Comparison of ENCODE assay signal across 8 cellular contexts in genomic region chr11:119120639-119121007, GRCh38. TPM values are rescaled to one million over a fixed set of nuclear protein-coding genes. Genes with fewer than 3 reads are reported as not detected.
DNase-seq lines count a peak whose midpoint lies in the region; ATAC-seq and TF ChIP-seq lines count a peak whose summit lies in the region.

No MANE protein-coding gene starts in this region.

- H4K91ac ChIP-seq in mesenchymal stem cell (ENCODE audit: low read length): no peak overlapping the region

- no peak for TF ChIP-seq CTCF in body of pancreas (IDR thresholded peaks at IDR 0.05)

- H3K14ac ChIP-seq in mesenchymal stem cell (ENCODE audit: low read length in 2 of 2): no peak overlapping the region

- H3K4me3 ChIP-seq in body of pancreas (no peak overlapping the region), mesenchymal stem cell (ENCODE audit: insufficient read depth in 1 of 2, low read depth in 1 of 2, low read length in 2 of 2) (peak overlapping the region in 1 of 2 experiments; percentile 96)

- H3K4me1 ChIP-seq in body of pancreas: peaks cover 26% of the 10 kb centered on the region
- H3K4me1 ChIP-seq in mesenchymal stem cell (ENCODE audit: control insufficient read depth, insufficient read depth, low read depth, low read length): peaks cover 4% of the 10 kb centered on the region

- no peak overlapping the region for H2BK12ac ChIP-seq in mesenchymal stem cell (ENCODE audit: low read length in 2 of 2)

- H4K8ac ChIP-seq in mesenchymal stem cell (ENCODE audit: low read length): peak overlapping the region; percentile 92

- no peak overlapping the region for H2AFZ ChIP-seq in mesenchymal stem cell (ENCODE audit: low read depth, low read length)

- no peak for TF ChIP-seq POLR2A in body of pancreas (IDR thresholded peaks at IDR 0.05)

- H3K4ac ChIP-seq in mesenchymal stem cell (ENCODE audit: low read depth in 1 of 2, low read length in 2 of 2): no peak overlapping the region

- H3K27me3 ChIP-seq in body of pancreas (no peaks in the 10 kb centered on the region), mesenchymal stem cell (ENCODE audit: control insufficient read depth in 1 of 2, insufficient read depth in 1 of 2, low read length in 2 of 2) (no peaks in the 10 kb centered on the region)

- H3K9me3 ChIP-seq in body of pancreas (no peaks in the 10 kb centered on the region), mesenchymal stem cell (ENCODE audit: control insufficient read depth, low read length) (no peaks in the 10 kb centered on the region)

- H3K23ac ChIP-seq in mesenchymal stem cell (ENCODE audit: low read length in 2 of 2): no peak overlapping the region

- H3K36me3 ChIP-seq in body of pancreas (replicated peaks in 1 of 2; ENCODE audit: insufficient read depth in 1 of 2, low read depth in 2 of 2) (no peaks in the 10 kb centered on the region), mesenchymal stem cell (ENCODE audit: control insufficient read depth in 1 of 2, insufficient read depth in 2 of 2, low read depth in 1 of 2, low read length in 2 of 2) (peaks cover 26 to 38% of the 10 kb centered on the region in 2 experiments)

- peak; percentile 34 for DNase-seq in EL
- peak; percentile 82 for DNase-seq in NCI-H146 (lab: John Stamatoyannopoulos, UW)
- DNase-seq in body of pancreas: no peak
- DNase-seq in mesenchymal stem cell: no peak
- DNase-seq in SK-N-DZ (ENCODE audit: low spot score): no peak
- DNase-seq in activated CD4-positive, CD25-positive, alpha-beta regulatory T cell (lab: John Stamatoyannopoulos, UW): no peak

- WGBS in body of pancreas, 2 donors: 12% methylated on average over 5 of the region's 5 CpGs
- WGBS in mesenchymal stem cell: 56% methylated on average over 5 of the region's 5 CpGs

- peaks cover 13% of the 10 kb centered on the region for H3K79me1 ChIP-seq in mesenchymal stem cell (replicated peaks; ENCODE audit: low read length, poor library complexity, severe bottlenecking)

- intact Hi-C loops in body of pancreas (cut with DNase I): no loop called here

- H2BK120ac ChIP-seq in mesenchymal stem cell (ENCODE audit: low read depth, low read length): no peak overlapping the region

- H3K9ac ChIP-seq in mesenchymal stem cell (ENCODE audit: low read length): peak overlapping the region; percentile 95

- ATAC-seq in body of pancreas (no peak), GM18907 (IDR thresholded peaks at IDR 0.05; ENCODE audit: unreplicated experiment) (no peak), GM21390 (IDR thresholded peaks at IDR 0.05; ENCODE audit: unreplicated experiment) (no peak)

- peak overlapping the region; percentile 16 to 73 (median 64) for H3K27ac ChIP-seq in body of pancreas
- peak overlapping the region; percentile 38 for H3K27ac ChIP-seq in mesenchymal stem cell (ENCODE audit: low read length, poor library complexity, severe bottlenecking)

- H2BK5ac ChIP-seq in mesenchymal stem cell (ENCODE audit: low read depth, low read length, poor library complexity, severe bottlenecking): no peak overlapping the region

- H2BK15ac ChIP-seq in mesenchymal stem cell (ENCODE audit: low read depth, poor library complexity, severe bottlenecking): no peak overlapping the region

- H2AK5ac ChIP-seq in mesenchymal stem cell (ENCODE audit: low read length, severe bottlenecking): no peak overlapping the region

- H3K18ac ChIP-seq in mesenchymal stem cell (ENCODE audit: low read depth in 1 of 2, low read length in 2 of 2): no peak overlapping the region

- peak overlapping the region; percentile 69 for H3K4me2 ChIP-seq in mesenchymal stem cell (ENCODE audit: low read length, poor library complexity, severe bottlenecking)

RNA-seq across cellular contexts. Expression of gene HINFP, which starts 0.8 kb away (rescaled TPM):
- total RNA-seq in body of pancreas: 10 to 100 TPM; 11.9 to 28.3 TPM
- polyA plus RNA-seq in mesenchymal stem cell (2013, experiment 1 of 2): 13.5 TPM
- 13.2 TPM for polyA plus RNA-seq in mesenchymal stem cell (2013, experiment 2 of 2)
- polyA plus RNA-seq in SK-N-DZ (2014; cell fraction: cytosol; rRNA removed): 13.8 and 17.9 TPM in 2 replicates
- 27.4 and 57.6 TPM in 2 replicates for polyA plus RNA-seq in SK-N-DZ (2014; cell fraction: nucleus; rRNA removed)

RNA-seq across cellular contexts. Expression of gene C2CD2L, which starts 13.5 kb away (rescaled TPM):
- 10 to 100 TPM in 1 of 2 donors, 1 to 10 TPM in 1; 5.4 to 20.8 TPM for total RNA-seq in body of pancreas
- polyA plus RNA-seq in mesenchymal stem cell (2013, experiment 1 of 2): 7.7 TPM
- 7.4 TPM for polyA plus RNA-seq in mesenchymal stem cell (2013, experiment 2 of 2)
- polyA plus RNA-seq in SK-N-DZ (2014; cell fraction: cytosol; rRNA removed): 5.5 and 7.5 TPM in 2 replicates
- 9.9 and 12.1 TPM in 2 replicates for polyA plus RNA-seq in SK-N-DZ (2014; cell fraction: nucleus; rRNA removed)

RNA-seq across cellular contexts. Expression of gene DPAGT1, which starts 19.0 kb away (rescaled TPM):
- 10 to 100 TPM; 26.7 to 62.6 TPM for total RNA-seq in body of pancreas
- 42.7 TPM for polyA plus RNA-seq in mesenchymal stem cell (2013, experiment 1 of 2)
- 37.9 TPM for polyA plus RNA-seq in mesenchymal stem cell (2013, experiment 2 of 2)
- polyA plus RNA-seq in SK-N-DZ (2014; cell fraction: cytosol; rRNA removed): 27.9 and 36.1 TPM in 2 replicates
- 65.7 and 103 TPM in 2 replicates for polyA plus RNA-seq in SK-N-DZ (2014; cell fraction: nucleus; rRNA removed)

RNA-seq across cellular contexts. Expression of gene ABCG4, which starts 28.2 kb away (rescaled TPM):
- under 1 TPM in 1 of 2 donors, not detected in 1; 0.33 TPM for total RNA-seq in body of pancreas
- polyA plus RNA-seq in mesenchymal stem cell (2013, experiment 1 of 2): 0.37 TPM
- polyA plus RNA-seq in mesenchymal stem cell (2013, experiment 2 of 2): 0.23 TPM
- polyA plus RNA-seq in SK-N-DZ (2014; cell fraction: cytosol; rRNA removed): 0.52 and 0.90 TPM in 2 replicates
- polyA plus RNA-seq in SK-N-DZ (2014; cell fraction: nucleus; rRNA removed): 2.7 and 5.3 TPM in 2 replicates

RNA-seq across cellular contexts. Expression of gene HMBS, which starts 35.9 kb away (rescaled TPM):
- total RNA-seq in body of pancreas: 10 to 100 TPM in 1 of 2 donors, 1 to 10 TPM in 1; 7.6 to 16.1 TPM
- 20.1 TPM for polyA plus RNA-seq in mesenchymal stem cell (2013, experiment 1 of 2)
- polyA plus RNA-seq in mesenchymal stem cell (2013, experiment 2 of 2): 19.2 TPM
- polyA plus RNA-seq in SK-N-DZ (2014; cell fraction: cytosol; rRNA removed): 4.3 and 8.1 TPM in 2 replicates
- polyA plus RNA-seq in SK-N-DZ (2014; cell fraction: nucleus; rRNA removed): 27.7 and 52.4 TPM in 2 replicates

Comparison
In these comparisons a context has a peak if more than half of its experiments do, and no peak if none do; other contexts are left out.
1. DNase-seq: peak in EL (single experiment) and NCI-H146 (single experiment); none in body of pancreas (0 of 4), mesenchymal stem cell (single experiment), SK-N-DZ (single experiment) and activated CD4-positive, CD25-positive, alpha-beta regulatory T cell (0 of 4).